In genomic region chr11:61777234-61778090, GRCh38 we compare ENCODE assay signal across 9 cellular contexts.
DNase-seq lines count a peak whose midpoint lies in the region; ATAC-seq and TF ChIP-seq lines count a peak whose summit lies in the region.
"Had no signal": no experiment of that assay in that cellular context is flagged by ENCODE, and none has a peak within 500 bp of the region (broad histone marks: within the 10 kb centered on the region; RNA-seq: fewer than 3 reads in every experiment).

No MANE protein-coding gene starts in this region.

- TF ChIP-seq CTCF in HL-60 (IDR thresholded peaks at IDR 0.05; ENCODE audit: insufficient read depth, low read length), result no peak

- H3K27ac ChIP-seq in HL-60 (replicated peaks), result no peak overlapping the region
- H3K27ac ChIP-seq: epithelial cell of prostate had no signal

- no peaks in the 10 kb centered on the region for H3K27me3 ChIP-seq in HL-60 (ENCODE audit: insufficient read depth, poor library complexity, severe bottlenecking)

- DNase-seq in HL-60 (ENCODE audit: low read depth in 1 of 2, low spot score in 1 of 2) (peak; percentile 7 to 62), germinal center (ENCODE audit: low spot score) (peak; percentile 80), UCSD-AML1 (lab: John Stamatoyannopoulos, UW; ENCODE audit: unreplicated experiment) (no peak), ecto neural progenitor cell (ENCODE audit: low spot score) (no peak), NCI-H2081 treated with DMSO at 0.1 percent for 48 hours (lab: John Stamatoyannopoulos, UW) (no peak)
- peak; percentile 80 for DNase-seq in activated T-cell treated with anti-CD3 and anti-CD28 coated beads, Interleukin-2, amount 50 U/mL, for 1 hour
- DNase-seq in stimulated activated CD4-positive, alpha-beta T cell treated with anti-CD3 and anti-CD28 coated beads, Interleukin-2, amount 100 ng/mL, for 4 hours (ENCODE audit: low read depth), result peak; percentile 48

- ATAC-seq in GM21367 (IDR thresholded peaks at IDR 0.05; ENCODE audit: unreplicated experiment), result no peak

- peak overlapping the region; percentile 21 for H3K4me3 ChIP-seq in HL-60 (replicated peaks; ENCODE audit: insufficient read depth, low read length)

Comparison
In these comparisons a context has a peak if more than half of its experiments do, and no peak if none do; other contexts are left out.
1. DNase-seq: peak in HL-60 (2 of 2), activated T-cell treated with anti-CD3 and anti-CD28 coated beads, Interleukin-2, amount 50 U/mL, for 1 hour (single experiment), germinal center (single experiment) and stimulated activated CD4-positive, alpha-beta T cell treated with anti-CD3 and anti-CD28 coated beads, Interleukin-2, amount 100 ng/mL, for 4 hours (single experiment); none in UCSD-AML1 (single experiment), ecto neural progenitor cell (single experiment) and NCI-H2081 treated with DMSO at 0.1 percent for 48 hours (single experiment).